Comparison of ENCODE assay signal across 8 cellular contexts in the genomic region with DNA sequence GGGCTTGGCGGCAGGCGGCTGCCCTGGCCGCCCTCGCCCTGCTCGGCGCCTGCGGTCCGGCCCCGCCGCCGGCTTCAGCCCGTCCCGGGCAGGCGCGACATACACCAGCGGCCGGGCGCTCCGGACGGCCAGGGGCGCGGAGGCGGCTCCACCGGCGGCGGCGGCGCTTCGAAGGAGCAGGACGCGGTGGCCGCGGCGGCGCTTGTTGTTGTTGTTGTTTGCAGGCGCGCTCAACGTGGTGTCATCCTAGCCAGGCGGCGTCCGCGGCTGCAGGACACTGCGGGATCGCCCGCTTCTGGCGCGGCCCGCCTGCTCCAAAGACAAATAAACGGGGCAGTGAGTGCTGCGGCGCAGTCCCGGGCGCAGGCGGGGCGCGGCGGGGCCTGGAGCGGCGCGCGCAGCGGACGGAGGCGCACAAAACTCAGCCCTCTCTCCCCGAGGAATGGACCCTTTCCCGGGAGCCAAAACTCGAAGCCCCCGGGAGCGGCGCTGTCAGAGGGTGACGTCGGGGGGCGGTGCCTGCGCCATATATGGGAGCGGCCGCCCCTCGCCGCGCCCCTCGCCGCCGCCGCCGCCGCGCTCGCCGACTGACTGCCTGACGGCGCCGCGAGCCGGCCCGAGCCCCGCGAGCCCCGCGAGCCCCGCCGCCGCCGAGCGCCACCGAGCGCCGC. TPM values are rescaled to one million over a fixed set of nuclear protein-coding genes. Genes with fewer than 3 reads are reported as not detected.
DNase-seq lines count a peak whose midpoint lies in the region; ATAC-seq, FAIRE-seq and TF ChIP-seq lines count a peak whose summit lies in the region.

A gene with protein sequence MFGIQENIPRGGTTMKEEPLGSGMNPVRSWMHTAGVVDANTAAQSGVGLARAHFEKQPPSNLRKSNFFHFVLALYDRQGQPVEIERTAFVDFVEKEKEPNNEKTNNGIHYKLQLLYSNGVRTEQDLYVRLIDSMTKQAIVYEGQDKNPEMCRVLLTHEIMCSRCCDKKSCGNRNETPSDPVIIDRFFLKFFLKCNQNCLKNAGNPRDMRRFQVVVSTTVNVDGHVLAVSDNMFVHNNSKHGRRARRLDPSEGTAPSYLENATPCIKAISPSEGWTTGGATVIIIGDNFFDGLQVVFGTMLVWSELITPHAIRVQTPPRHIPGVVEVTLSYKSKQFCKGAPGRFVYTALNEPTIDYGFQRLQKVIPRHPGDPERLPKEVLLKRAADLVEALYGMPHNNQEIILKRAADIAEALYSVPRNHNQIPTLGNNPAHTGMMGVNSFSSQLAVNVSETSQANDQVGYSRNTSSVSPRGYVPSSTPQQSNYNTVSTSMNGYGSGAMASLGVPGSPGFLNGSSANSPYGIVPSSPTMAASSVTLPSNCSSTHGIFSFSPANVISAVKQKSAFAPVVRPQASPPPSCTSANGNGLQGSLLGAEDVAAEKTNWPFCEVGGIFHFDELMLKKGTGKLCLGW (minus strand): TSS at position 444 of the 671 bp plus-strand sequence. CDS start 506 bp downstream, outside the sequence.

- 0 to 2% methylated on average over 9 to 85 of the region's 106 CpGs for WGBS in body of pancreas, 2 donors
- WGBS in smooth muscle cell (ENCODE audit: low lambda C conversion rate) = 1% methylated on average over 75 of the region's 106 CpGs

- DNase-seq in NCI-H526 (lab: John Stamatoyannopoulos, UW) (peak; percentile 36 to 73), NCI-H526 treated with DMSO at 0.1 percent for 48 hours (lab: John Stamatoyannopoulos, UW) (no peak), RWPE2 (ENCODE audit: low spot score) (no peak), body of pancreas (peak; percentile 45 to 64 (median 52)), smooth muscle cell (lab: John Stamatoyannopoulos, UW; ENCODE audit: unreplicated experiment) (peak; percentile 42), 8988T (no peak), GM12892 (ENCODE audit: insufficient read length) (no peak)

- H3K4me2 ChIP-seq in smooth muscle cell = peak within 1 kb of the TSS; percentile 98

- TF ChIP-seq CTCF in RWPE2 (IDR thresholded peaks at IDR 0.05; ENCODE audit: poor library complexity, severe bottlenecking) (no peak), body of pancreas (IDR thresholded peaks at IDR 0.05) (no peak), smooth muscle cell (IDR thresholded peaks at IDR 0.05; ENCODE audit: borderline replicate concordance, insufficient read depth, poor library complexity, severe bottlenecking) (no peak)

- ATAC-seq in RWPE2 (ENCODE audit: low read depth) (peak; percentile 68), body of pancreas (peak; percentile 76)

- peak within 1 kb of the TSS; percentile 89 for H2AFZ ChIP-seq in smooth muscle cell (ENCODE audit: low read depth)

- no peaks in the 10 kb centered on the region for H3K79me2 ChIP-seq in smooth muscle cell (ENCODE audit: low read depth)

- peaks cover 3% of the 10 kb centered on the region for H4K20me1 ChIP-seq in smooth muscle cell (ENCODE audit: low read depth)

- TF ChIP-seq POLR2A in body of pancreas (IDR thresholded peaks at IDR 0.05) (no peak), GM12892 (IDR thresholded peaks at IDR 0.05; ENCODE audit: low read depth, low read length) (no peak)

- H3K4me1 ChIP-seq in RWPE2 (ENCODE audit: insufficient read depth, poor library complexity, severe bottlenecking) = no peaks in the 10 kb centered on the region
- peaks cover 49% of the 10 kb centered on the region for H3K4me1 ChIP-seq in body of pancreas
- H3K4me1 ChIP-seq in iPS-20b (ENCODE audit: insufficient read depth, low read length) = peaks cover 5% of the 10 kb centered on the region; the same call in 1 of the 2 replicates
- H3K4me1 ChIP-seq in smooth muscle cell (ENCODE audit: low read depth) = peaks cover 32% of the 10 kb centered on the region

- H3K9ac ChIP-seq in iPS-20b (ENCODE audit: low read depth, low read length) = no peak within 1 kb of the TSS
- H3K9ac ChIP-seq in smooth muscle cell (ENCODE audit: low read depth) = no peak within 1 kb of the TSS

- H3K27ac ChIP-seq in RWPE2 (ENCODE audit: poor library complexity, severe bottlenecking) (no peak within 1 kb of the TSS), body of pancreas (peak within 1 kb of the TSS in 2 of 4 donors; percentile 24 to 65), iPS-20b (ENCODE audit: low read length) (no peak within 1 kb of the TSS), smooth muscle cell (ENCODE audit: low read depth) (no peak within 1 kb of the TSS)

- no peaks in the 10 kb centered on the region for H3K9me3 ChIP-seq in RWPE2 (ENCODE audit: severe bottlenecking)
- H3K9me3 ChIP-seq in body of pancreas = no peaks in the 10 kb centered on the region
- no peaks in the 10 kb centered on the region for H3K9me3 ChIP-seq in iPS-20b (ENCODE audit: insufficient read depth, low read depth, low read length)
- H3K9me3 ChIP-seq in smooth muscle cell (replicated peaks; ENCODE audit: low read depth) = no peaks in the 10 kb centered on the region

- no peak for FAIRE-seq in GM12892 (lab: Jason Lieb, UNC)

- H3K36me3 ChIP-seq in RWPE2 (ENCODE audit: low read depth) (no peaks in the 10 kb centered on the region), body of pancreas (replicated peaks in 1 of 2; ENCODE audit: insufficient read depth in 1 of 2, low read depth in 2 of 2) (no peaks in the 10 kb centered on the region), iPS-20b (ENCODE audit: insufficient read depth, low read depth, low read length) (no peaks in the 10 kb centered on the region), smooth muscle cell (ENCODE audit: low read depth) (no peaks in the 10 kb centered on the region)

- H3K4me3 ChIP-seq in RWPE2 (ENCODE audit: severe bottlenecking) (peak within 1 kb of the TSS; percentile 22), body of pancreas (no peak within 1 kb of the TSS), iPS-20b (ENCODE audit: low read length) (peak within 1 kb of the TSS; percentile 58), smooth muscle cell (peak within 1 kb of the TSS; percentile 69)

- intact Hi-C loops in body of pancreas (cut with DNase I) = no loop called here

- H3K27me3 ChIP-seq in RWPE2 (ENCODE audit: insufficient read depth, poor library complexity, severe bottlenecking) (peaks cover 92% of the 10 kb centered on the region), body of pancreas (peaks cover 0 to 76% of the 10 kb centered on the region in 2 donors), iPS-20b (ENCODE audit: insufficient read depth, low read length) (peaks cover 98% of the 10 kb centered on the region), smooth muscle cell (ENCODE audit: low read depth) (peaks cover 94% of the 10 kb centered on the region)

- no peaks in the 10 kb centered on the region for H3F3A ChIP-seq in smooth muscle cell (ENCODE audit: low read depth)

RNA-seq across cellular contexts. Expression of the gene that starts here (rescaled TPM):
- 1 to 10 TPM; 2.3 to 4.6 TPM for total RNA-seq in body of pancreas
- 0.04 TPM in 1 of 2 replicates, not detected in the other for total RNA-seq in smooth muscle cell
- 0.14 TPM in 1 of 2 replicates, not detected in the other for polyA plus RNA-seq in smooth muscle cell
- polyA plus RNA-seq in GM12892 (2012; ENCODE audit: missing spikeins) = not detected

Comparison
In these comparisons a context has a peak if more than half of its experiments do, and no peak if none do; other contexts are left out.
1. DNase-seq: peak in NCI-H526 (2 of 2) and body of pancreas (4 of 4); none in NCI-H526 treated with DMSO at 0.1 percent for 48 hours (single experiment), RWPE2 (single experiment), 8988T (single experiment) and GM12892 (single experiment).
2. Peak in DNase-seq, H3K4me3 ChIP-seq and H3K4me2 ChIP-seq in smooth muscle cell; RNA of the gene not detected or under 1 TPM.
3. H3K4me3 ChIP-seq: peak in RWPE2 (single experiment) and iPS-20b (single experiment); none in body of pancreas (0 of 2).